Comparison of ENCODE assay signal across 8 cellular contexts in the genomic region with DNA sequence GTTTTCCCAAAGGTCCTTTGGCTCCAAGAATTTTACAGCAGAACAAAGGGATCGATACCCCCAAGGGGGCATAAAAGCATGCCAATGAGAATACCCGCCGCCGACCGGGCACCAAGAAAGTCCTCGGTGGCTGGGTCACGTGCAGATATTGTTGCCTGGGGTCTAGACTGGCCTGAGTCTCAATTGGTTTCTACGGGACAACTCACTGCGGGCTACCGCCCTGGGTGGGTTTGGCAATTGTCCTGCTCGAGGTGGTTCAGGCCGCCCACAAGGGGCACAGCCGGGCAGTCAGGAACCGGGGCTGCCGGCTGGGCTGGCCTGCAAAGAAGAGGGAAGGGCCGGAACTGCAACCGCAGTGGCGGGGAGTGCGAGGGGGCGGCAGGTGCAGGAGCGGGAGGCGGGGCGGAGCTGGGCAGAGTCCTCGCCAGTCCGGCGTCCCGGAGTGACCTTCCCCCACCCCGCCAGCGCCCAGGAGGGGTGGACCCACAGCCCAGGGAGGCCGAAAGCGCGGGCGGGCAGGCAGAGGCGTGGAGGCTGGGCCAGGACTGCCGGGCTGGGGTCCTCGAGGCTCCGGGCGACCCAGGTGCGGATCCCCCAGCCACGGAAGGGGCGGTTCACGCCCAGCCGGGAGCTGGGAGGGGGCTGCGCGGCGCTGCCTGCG. TPM values are rescaled to one million over a fixed set of nuclear protein-coding genes. Genes with fewer than 3 reads are reported as not detected.
A peak's percentile ranks its signal among the peaks of the same experiment; 100 is the strongest.
DNase-seq lines count a peak whose midpoint lies in the region; ATAC-seq and TF ChIP-seq lines count a peak whose summit lies in the region.

No MANE protein-coding gene starts in this region.

- DNase-seq in DMS79 (lab: John Stamatoyannopoulos, UW) (peak; percentile 85), OCI-M1 (lab: John Stamatoyannopoulos, UW) (peak; percentile 72), amygdala (lab: John Stamatoyannopoulos, UW) (peak in 48 of 56 donors; percentile 36 to 90 (median 77)), right cardiac atrium (peak; percentile 64 to 90 (median 88)), prostate gland (ENCODE audit: low spot score) (peak; percentile 53), middle frontal gyrus (ENCODE audit: extremely low spot score, low spot score) (no peak)

- peak in 1 of 4 experiments; percentile 2 for TF ChIP-seq CTCF in prostate gland (IDR thresholded peaks at IDR 0.05)

- H3K4me3 ChIP-seq in right cardiac atrium (ENCODE audit: low read length) (peak overlapping the region; percentile 90), prostate gland (peak overlapping the region; percentile 64 to 78)

- H3K27me3 ChIP-seq in right cardiac atrium (ENCODE audit: control insufficient read depth, insufficient read depth): no peaks in the 10 kb centered on the region
- no peaks in the 10 kb centered on the region for H3K27me3 ChIP-seq in prostate gland (replicated peaks; ENCODE audit: insufficient read depth)

- no peaks in the 10 kb centered on the region for H3K36me3 ChIP-seq in prostate gland

- H3K27ac ChIP-seq in right cardiac atrium (ENCODE audit: low read length) (peak overlapping the region; percentile 19), prostate gland (peak overlapping the region; percentile 73 to 83)

- WGBS in right cardiac atrium: 4% methylated on average over 47 of the region's 47 CpGs
- 4% methylated on average over 34 of the region's 47 CpGs for WGBS in prostate gland

- peaks cover 10% of the 10 kb centered on the region for H3K4me1 ChIP-seq in right cardiac atrium (ENCODE audit: control insufficient read depth, insufficient read depth, low read length)
- peaks cover 6% of the 10 kb centered on the region for H3K4me1 ChIP-seq in prostate gland (replicated peaks)

- intact Hi-C loops in right cardiac atrium (cut with DNase I): loop anchor here in 2 of 4 donors (10.0 kb wide), 2 partner anchors 231 to 371 kb away; no protein-coding TSS in a partner anchor
- intact Hi-C loops in prostate gland (cut with DNase I): loop anchor here (2.0 to 10.0 kb wide), 5 partner anchors 52 to 493 kb away; partner anchors contain the start of gene SLC19A2

- H3K9me3 ChIP-seq in right cardiac atrium (ENCODE audit: control insufficient read depth, low read length) (no peaks in the 10 kb centered on the region), prostate gland (no peaks in the 10 kb centered on the region)

- ATAC-seq in GM19455 (IDR thresholded peaks at IDR 0.05; ENCODE audit: unreplicated experiment) (peak; percentile 28), HG03469 (IDR thresholded peaks at IDR 0.05; ENCODE audit: unreplicated experiment) (peak; percentile 3), right cardiac atrium (peak; percentile 41 to 63)

- no peak for TF ChIP-seq POLR2A in prostate gland (IDR thresholded peaks at IDR 0.05)

RNA-seq across cellular contexts. Expression of gene ATP1B1, which starts 0.9 kb away (rescaled TPM):
- total RNA-seq in right cardiac atrium (100 to 1,000 TPM; 222 to 294 (median 268) TPM), prostate gland (100 to 1,000 TPM in 1 of 2 donors, 10 to 100 TPM in 1; 59.4 to 139 TPM)
- 189 TPM for polyA plus RNA-seq in right cardiac atrium
